ENCODE assay signal across 30 cellular contexts in genomic region chr7:50292763-50293162, GRCh38. TPM values are rescaled to one million over a fixed set of nuclear protein-coding genes. Genes with fewer than 3 reads are reported as not detected.
DNase-seq lines count a peak whose midpoint lies in the region; ATAC-seq, FAIRE-seq and TF ChIP-seq lines count a peak whose summit lies in the region.
"Had no signal": no experiment of that assay in that cellular context is flagged by ENCODE, and none has a peak within 500 bp of the region (broad histone marks: within the 10 kb centered on the region; RNA-seq: fewer than 3 reads in every experiment).

No MANE protein-coding gene starts in this region.

- H2BK5ac ChIP-seq in mesendoderm (ENCODE audit: low read length), result no peak overlapping the region

- H2AK5ac ChIP-seq in mesendoderm (ENCODE audit: low read length), result no peak overlapping the region

- H3K18ac ChIP-seq in mesendoderm (ENCODE audit: low read length), result no peak overlapping the region

- peak; percentile 77 for ATAC-seq in activated CD4-positive, alpha-beta T cell treated with anti-CD3 and anti-CD28 coated beads for 36 hours
- ATAC-seq in GM18867 (IDR thresholded peaks at IDR 0.05; ENCODE audit: unreplicated experiment), result peak; percentile 57
- peak; percentile 42 for ATAC-seq in HG03432 (IDR thresholded peaks at IDR 0.05; ENCODE audit: unreplicated experiment)
- ATAC-seq: K562 had no signal

- POLR2A ChIA-PET in activated CD4-positive, alpha-beta T cell treated with anti-CD3 and anti-CD28 coated beads for 36 hours (lab: Charles Lee), result interaction anchor here (1.0 to 1.2 kb wide), 2 partner anchors 26 to 87 kb away, joined by 3 to 4 read pairs; no protein-coding TSS in a partner anchor
- POLR2A ChIA-PET in PC-9 (lab: Charles Lee; ENCODE audit: unreplicated experiment), result no interaction called here

- H3K9ac ChIP-seq in mesendoderm (ENCODE audit: low read length), result no peak overlapping the region

- H3K9me2 ChIP-seq in PC-9 (ENCODE audit: insufficient read depth), result 0 out of 2 replicates have a peak, but pooled peaks cover 3% of the 10 kb centered on the region

- peaks cover 3% of the 10 kb centered on the region for H3K9me3 Mint-ChIP-seq in activated CD4-positive, alpha-beta T cell treated with anti-CD3 and anti-CD28 coated beads for 36 hours (ENCODE audit: low read depth)
- H3K9me3 Mint-ChIP-seq: CD4-positive, alpha-beta memory T cell had no signal

- H3K79me2 ChIP-seq in mesendoderm (ENCODE audit: control insufficient read depth, insufficient read depth, low read length), result no peaks in the 10 kb centered on the region
- H3K79me2 ChIP-seq in PC-9 (ENCODE audit: low read depth), result no peaks in the 10 kb centered on the region

- H3K9me3 ChIP-seq in PC-9 (ENCODE audit: insufficient read depth, low read depth), result no peaks in the 10 kb centered on the region
- H3K9me3 ChIP-seq: thyroid gland had no signal

- H3K4me2 ChIP-seq in mesendoderm (ENCODE audit: low read length), result no peak overlapping the region
- H3K4me2 ChIP-seq in PC-9, result no peak overlapping the region

- FAIRE-seq in frontal cortex (lab: Jason Lieb, UNC), result no peak
- FAIRE-seq: H1, K562 had no signal

- H3K79me1 ChIP-seq in mesendoderm (ENCODE audit: low read length), result no peaks in the 10 kb centered on the region

- H3F3A ChIP-seq in PC-9 (ENCODE audit: insufficient read depth, low read depth), result no peaks in the 10 kb centered on the region

- no peak overlapping the region for H3K23ac ChIP-seq in mesendoderm (ENCODE audit: low read length)

- no peak overlapping the region for H3K56ac ChIP-seq in mesendoderm (ENCODE audit: low read length)

- no peaks in the 10 kb centered on the region for H3K27me3 Mint-ChIP-seq in activated CD4-positive, alpha-beta T cell treated with anti-CD3 and anti-CD28 coated beads for 36 hours
- H3K27me3 Mint-ChIP-seq: CD4-positive, alpha-beta memory T cell had no signal

- intact Hi-C loops in activated CD4-positive, alpha-beta T cell treated with anti-CD3 and anti-CD28 coated beads for 36 hours (cut with DNase I, micrococcal nuclease), result loop anchor here (1.0 to 2.0 kb wide), 4 partner anchors 14 to 27 kb away; no protein-coding TSS in a partner anchor
- intact Hi-C loops in PC-9 (cut with micrococcal nuclease; ENCODE audit: unreplicated experiment), result no loop called here

- H3K4ac ChIP-seq in mesendoderm (ENCODE audit: low read depth, low read length), result no peak overlapping the region

- DNase-seq in activated CD4-positive, alpha-beta T cell treated with anti-CD3 and anti-CD28 coated beads for 36 hours, result no peak
- no peak for DNase-seq in activated CD4-positive, alpha-beta T cell treated with anti-CD3 and anti-CD28 coated beads for 48 hours
- DNase-seq in mesendoderm (peak; percentile 4), NCI-H510A (lab: John Stamatoyannopoulos, UW) (no peak), frontal cortex (ENCODE audit: low spot score in 2 of 2) (no peak), PC-9 (no peak)
- DNase-seq: activated CD4-positive, alpha-beta T cell treated with anti-CD3 and anti-CD28 coated beads, Interleukin-2, amount 50 U/mL, for 4 hours; CD4-positive, alpha-beta memory T cell; effector CD8-positive, alpha-beta T cell; foreskin melanocyte; hypothalamus; islet precursor cell; MM.1S; NCI-H146; NCI-H526; occipital lobe; stimulated activated CD4-positive, alpha-beta T cell treated with anti-CD3 and anti-CD28 coated beads, Interleukin-2, amount 100 ng/mL, for 24 hours; stimulated activated naive CD4-positive, alpha-beta T cell; thyroid gland had no signal

- no peaks in the 10 kb centered on the region; the same call in 1 of the 2 replicates for H4K20me1 ChIP-seq in PC-9 (ENCODE audit: insufficient read depth)

- TF ChIP-seq CTCF in PC-9 (conservative IDR thresholded peaks at IDR 0.05), result no peak

- H3K4me3 Mint-ChIP-seq in activated CD4-positive, alpha-beta T cell treated with anti-CD3 and anti-CD28 coated beads for 36 hours, result peak overlapping the region; percentile 48
- H3K4me3 Mint-ChIP-seq: CD4-positive, alpha-beta memory T cell had no signal

- CTCF ChIA-PET in activated CD4-positive, alpha-beta T cell treated with anti-CD3 and anti-CD28 coated beads for 36 hours (lab: Charles Lee), result interaction anchor here (0.6 to 3.2 kb wide), 8 partner anchors 12 to 149 kb away, joined by 3 to 13 read pairs (median 3); no protein-coding TSS in a partner anchor
- CTCF ChIA-PET in PC-9 (lab: Charles Lee), result no interaction called here

- no peaks in the 10 kb centered on the region for H3K36me3 Mint-ChIP-seq in activated CD4-positive, alpha-beta T cell treated with anti-CD3 and anti-CD28 coated beads for 36 hours (ENCODE audit: low read depth)
- H3K36me3 Mint-ChIP-seq: CD4-positive, alpha-beta memory T cell had no signal

- peaks cover 31% of the 10 kb centered on the region for H3K4me1 Mint-ChIP-seq in activated CD4-positive, alpha-beta T cell treated with anti-CD3 and anti-CD28 coated beads for 36 hours

- no peaks in the 10 kb centered on the region for H3K4me1 ChIP-seq in mesendoderm (ENCODE audit: control insufficient read depth, low read depth, low read length)
- H3K4me1 ChIP-seq in PC-9 (replicated peaks; ENCODE audit: insufficient read depth), result no peaks in the 10 kb centered on the region
- H3K4me1 ChIP-seq: thyroid gland had no signal

- no peak overlapping the region for H4K5ac ChIP-seq in mesendoderm (ENCODE audit: low read length)

- H3K27ac Mint-ChIP-seq in activated CD4-positive, alpha-beta T cell treated with anti-CD3 and anti-CD28 coated beads for 36 hours, result peak overlapping the region; percentile 76

- H3K27ac ChIP-seq in mesendoderm (ENCODE audit: low read depth, low read length) (no peak overlapping the region), PC-9 (no peak overlapping the region)
- H3K27ac ChIP-seq: 22Rv1, skin epidermis, thyroid gland, VCaP had no signal

- H3K36me3 ChIP-seq in mesendoderm (ENCODE audit: control insufficient read depth, insufficient read depth, low read length), result no peaks in the 10 kb centered on the region
- H3K36me3 ChIP-seq in PC-9 (ENCODE audit: low read depth), result no peaks in the 10 kb centered on the region
- H3K36me3 ChIP-seq: thyroid gland had no signal

- H3K27me3 ChIP-seq in mesendoderm (ENCODE audit: insufficient read depth, low read length, poor library complexity), result no peaks in the 10 kb centered on the region
- peaks cover 48% of the 10 kb centered on the region for H3K27me3 ChIP-seq in PC-9 (ENCODE audit: insufficient read depth, low read depth)
- H3K27me3 ChIP-seq: thyroid gland had no signal

- BruUV-seq in PC-9 (replicated peaks; lab: Mats Ljungman, UMichigan), result no TSS peak

- H2BK120ac ChIP-seq in mesendoderm (ENCODE audit: low read depth, low read length), result no peak overlapping the region

- no peak overlapping the region for H2AFZ ChIP-seq in PC-9

- no peak overlapping the region for H4K8ac ChIP-seq in mesendoderm (ENCODE audit: low read depth, low read length)

- H3K4me3 ChIP-seq in mesendoderm (ENCODE audit: low read length), result no peak overlapping the region
- H3K4me3 ChIP-seq in PC-9, result no peak overlapping the region
- H3K4me3 ChIP-seq: K562, lung, skin epidermis, thyroid gland had no signal

- H2BK15ac ChIP-seq in mesendoderm (replicated peaks; ENCODE audit: low read depth), result no peak overlapping the region

RNA-seq across cellular contexts. Expression of gene IKZF1, which starts 11.8 kb away (rescaled TPM):
- total RNA-seq in activated CD4-positive, alpha-beta T cell treated with anti-CD3 and anti-CD28 coated beads for 36 hours, result 100 to 1,000 TPM; 245 to 260 TPM
- polyA plus RNA-seq in mesendoderm (2013, experiment 1 of 2), result 0.29 TPM
- polyA plus RNA-seq in mesendoderm (2013, experiment 2 of 2), result 0.31 TPM
- total RNA-seq in frontal cortex, result 1.2 TPM
- total RNA-seq in PC-9 (2021), result not detected in 2 replicates
- total RNA-seq: G401, HT-29, RPMI7951 had no signal

Comparison
In these comparisons a context has a peak if more than half of its experiments do, and no peak if none do; other contexts are left out.
1. RNA of gene IKZF1, which starts 11.8 kb away (total RNA-seq): 245 to 260 TPM in activated CD4-positive, alpha-beta T cell treated with anti-CD3 and anti-CD28 coated beads for 36 hours; 1.2 TPM in frontal cortex (single experiment) and not detected in PC-9; every median in the first group is over 100 times any median in the second.
2. Peak in every context shown above with its lines, with median percentiles within 50 percentile points of each other: ATAC-seq.